26 cellular contexts compared by ENCODE assay signal in genomic region chr21:29870814-29871213, GRCh38.
"Had no signal": no experiment of that assay in that cellular context is flagged by ENCODE, and none has a peak within 500 bp of the region (broad histone marks: within the 10 kb centered on the region; RNA-seq: fewer than 3 reads in every experiment).

No MANE protein-coding gene starts in this region.

- H3K9me3 Mint-ChIP-seq: activated CD4-positive, alpha-beta memory T cell treated with anti-CD3 and anti-CD28 coated beads, Interleukin-2, amount 10 ng/mL, durations not matched to agents 7 days and 5 days; activated CD4-positive, alpha-beta T cell treated with anti-CD3 and anti-CD28 coated beads, Interleukin-2, amount 10 ng/mL, durations not matched to agents 7 days and 5 days; activated naive CD4-positive, alpha-beta T cell treated with anti-CD3 and anti-CD28 coated beads, Interleukin-2, amount 50 U/mL, for 72 hours; activated T-cell treated with anti-CD3 and anti-CD28 coated beads, Interleukin-2, amount 50 U/mL, for 72 hours; nephron; stimulated activated naive CD8-positive, alpha-beta T cell treated with anti-CD3 and anti-CD28 coated beads, Interleukin-15, Interleukin-2, amounts not matched to agents 100 ng/mL and 50 ng/mL, for 24 hours had no signal

- H3K4me1 ChIP-seq: breast epithelium, sigmoid colon, vagina had no signal

- H3K4me3 Mint-ChIP-seq: activated CD4-positive, alpha-beta memory T cell treated with anti-CD3 and anti-CD28 coated beads, Interleukin-2, amount 10 ng/mL, durations not matched to agents 7 days and 5 days; activated CD4-positive, alpha-beta T cell treated with anti-CD3 and anti-CD28 coated beads, Interleukin-2, amount 10 ng/mL, durations not matched to agents 7 days and 5 days; activated T-cell treated with anti-CD3 and anti-CD28 coated beads, Interleukin-2, amount 50 U/mL, for 72 hours; central memory CD8-positive, alpha-beta T cell; nephron; stimulated activated effector memory CD8-positive, alpha-beta T cell treated with anti-CD3 and anti-CD28 coated beads, Interleukin-12 subunit alpha, Interleukin-12 subunit beta, amount 100 ng/mL, for 72 hours; stimulated activated naive CD8-positive, alpha-beta T cell treated with anti-CD3 and anti-CD28 coated beads, Interleukin-15, Interleukin-2, amounts not matched to agents 100 ng/mL and 50 ng/mL, for 24 hours; type B pancreatic cell had no signal

- H3K4me1 Mint-ChIP-seq: activated CD4-positive, alpha-beta memory T cell treated with anti-CD3 and anti-CD28 coated beads, Interleukin-2, amount 10 ng/mL, durations not matched to agents 7 days and 5 days; activated CD4-positive, alpha-beta T cell treated with anti-CD3 and anti-CD28 coated beads, Interleukin-2, amount 10 ng/mL, durations not matched to agents 7 days and 5 days; central memory CD8-positive, alpha-beta T cell; nephron; stimulated activated effector memory CD8-positive, alpha-beta T cell treated with anti-CD3 and anti-CD28 coated beads, Interleukin-12 subunit alpha, Interleukin-12 subunit beta, amount 100 ng/mL, for 72 hours had no signal

- H3K4me3 ChIP-seq: breast epithelium, sigmoid colon, thoracic aorta, vagina had no signal

- H3K27ac Mint-ChIP-seq: activated CD4-positive, alpha-beta memory T cell treated with anti-CD3 and anti-CD28 coated beads, Interleukin-2, amount 10 ng/mL, durations not matched to agents 7 days and 5 days; activated CD4-positive, alpha-beta T cell treated with anti-CD3 and anti-CD28 coated beads, Interleukin-2, amount 10 ng/mL, durations not matched to agents 7 days and 5 days; activated naive CD4-positive, alpha-beta T cell treated with anti-CD3 and anti-CD28 coated beads, Interleukin-2, amount 50 U/mL, for 72 hours; activated T-cell treated with anti-CD3 and anti-CD28 coated beads, Interleukin-2, amount 50 U/mL, for 72 hours; nephron; progenitor cell of endocrine pancreas; stimulated activated effector memory CD8-positive, alpha-beta T cell treated with anti-CD3 and anti-CD28 coated beads, Interleukin-12 subunit alpha, Interleukin-12 subunit beta, amount 100 ng/mL, for 72 hours; stimulated activated naive CD8-positive, alpha-beta T cell treated with anti-CD3 and anti-CD28 coated beads, Interleukin-15, Interleukin-2, amounts not matched to agents 100 ng/mL and 50 ng/mL, for 24 hours; type B pancreatic cell had no signal

- H3K9me3 ChIP-seq: breast epithelium, neutrophil, sigmoid colon, thoracic aorta, vagina had no signal

- H3K27me3 ChIP-seq: breast epithelium, neutrophil, sigmoid colon, vagina had no signal

- ATAC-seq: activated naive CD4-positive, alpha-beta T cell treated with anti-CD3 and anti-CD28 coated beads, Interleukin-2, amount 50 U/mL, for 72 hours; activated T-cell treated with anti-CD3 and anti-CD28 coated beads, Interleukin-2, amount 50 U/mL, for 72 hours; left ventricle myocardium superior; stimulated activated effector memory CD8-positive, alpha-beta T cell treated with anti-CD3 and anti-CD28 coated beads, Interleukin-12 subunit alpha, Interleukin-12 subunit beta, amount 100 ng/mL, for 72 hours had no signal

- H3K27ac ChIP-seq: breast epithelium, neutrophil, sigmoid colon, thoracic aorta, vagina had no signal

- H3K27me3 Mint-ChIP-seq: activated CD4-positive, alpha-beta memory T cell treated with anti-CD3 and anti-CD28 coated beads, Interleukin-2, amount 10 ng/mL, durations not matched to agents 7 days and 5 days; central memory CD8-positive, alpha-beta T cell; type B pancreatic cell had no signal

- H3K36me3 Mint-ChIP-seq: activated naive CD4-positive, alpha-beta T cell treated with anti-CD3 and anti-CD28 coated beads, Interleukin-2, amount 50 U/mL, for 72 hours; stimulated activated effector memory CD8-positive, alpha-beta T cell treated with anti-CD3 and anti-CD28 coated beads, Interleukin-12 subunit alpha, Interleukin-12 subunit beta, amount 100 ng/mL, for 72 hours; type B pancreatic cell had no signal

- DNase-seq: activated CD4-positive, alpha-beta memory T cell treated with anti-CD3 and anti-CD28 coated beads, Interleukin-2, amount 10 ng/mL, durations not matched to agents 7 days and 5 days; activated CD4-positive, alpha-beta T cell treated with anti-CD3 and anti-CD28 coated beads for 1 hour; activated CD4-positive, alpha-beta T cell treated with anti-CD3 and anti-CD28 coated beads, Interleukin-2, amount 10 ng/mL, durations not matched to agents 7 days and 5 days; activated naive CD4-positive, alpha-beta T cell; activated T-cell treated with anti-CD3 and anti-CD28 coated beads, Interleukin-2, amount 50 U/mL, for 72 hours; dermis blood vessel endothelial cell; effector CD4-positive, alpha-beta T cell; left ventricle myocardium superior; retina; sigmoid colon; small intestine; stimulated activated CD4-positive, alpha-beta T cell treated with anti-CD3 and anti-CD28 coated beads, Interleukin-4, amount 100 ng/mL, for 24 hours; T-helper 2 cell had no signal

- H3K36me3 ChIP-seq: breast epithelium, neutrophil, sigmoid colon, thoracic aorta, vagina had no signal

- FAIRE-seq: colon, endometrium, small intestine had no signal
